In the genomic region with DNA sequence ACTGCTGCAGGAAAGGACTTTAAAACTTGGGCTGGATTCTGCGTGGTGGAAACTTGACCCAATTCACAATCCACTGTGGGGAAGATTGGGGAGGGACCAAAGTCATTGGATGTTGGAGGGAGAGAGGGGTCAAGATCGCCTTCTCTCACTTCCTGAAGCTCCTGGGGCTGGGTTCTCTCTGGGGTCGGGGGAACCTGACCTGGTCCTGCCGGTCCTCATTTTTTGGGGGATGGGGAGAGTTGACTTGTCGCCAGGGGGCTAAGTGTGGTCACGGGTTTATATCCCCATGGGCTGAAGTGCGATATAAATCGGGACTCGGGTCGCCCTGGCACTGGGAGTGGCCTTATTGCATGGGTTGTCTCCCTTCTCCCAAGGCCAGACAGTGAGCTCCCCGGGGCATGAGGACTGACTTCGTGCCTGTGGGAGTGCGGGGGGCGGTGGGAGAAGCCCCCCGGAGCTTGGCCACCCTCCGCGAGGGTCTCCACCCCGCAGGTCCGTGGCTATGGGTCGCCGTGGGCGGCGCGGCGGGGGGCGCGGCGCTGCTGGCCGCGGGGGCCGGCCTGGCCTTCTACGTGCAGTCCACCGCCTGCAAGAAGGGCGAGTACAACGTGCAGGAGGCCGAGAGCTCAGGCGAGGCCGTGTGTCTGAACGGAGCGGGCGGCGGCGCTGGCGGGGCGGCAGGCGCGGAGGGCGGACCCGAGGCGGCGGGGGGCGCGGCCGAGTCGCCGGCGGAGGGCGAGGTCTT, we compare ENCODE assay signal across 8 cellular contexts. TPM values are rescaled to one million over a fixed set of nuclear protein-coding genes. Genes with fewer than 3 reads are reported as not detected.
DNase-seq lines count a peak whose midpoint lies in the region; ATAC-seq and TF ChIP-seq lines count a peak whose summit lies in the region.
"Had no signal": no experiment of that assay in that cellular context is flagged by ENCODE, and none has a peak within 500 bp of the region (broad histone marks: within the 10 kb centered on the region; RNA-seq: fewer than 3 reads in every experiment).

No MANE protein-coding gene starts in this region.

- H2AFZ ChIP-seq in trophoblast cell (ENCODE audit: insufficient read depth, low read length, poor library complexity), result no peak overlapping the region

- no peaks in the 10 kb centered on the region for H3K79me1 ChIP-seq in trophoblast cell (ENCODE audit: low read length)

- H3K14ac ChIP-seq in trophoblast cell (ENCODE audit: low read length), result no peak overlapping the region

- H3K18ac ChIP-seq in trophoblast cell (ENCODE audit: low read length), result no peak overlapping the region

- TF ChIP-seq POLR2A in esophagus muscularis mucosa (IDR thresholded peaks at IDR 0.05; ENCODE audit: low read depth), result no peak

- no peak overlapping the region for H4K91ac ChIP-seq in trophoblast cell (ENCODE audit: low read depth, low read length)

- no peak overlapping the region for H4K12ac ChIP-seq in trophoblast cell (ENCODE audit: low read depth, low read length)

- no peaks in the 10 kb centered on the region for H3K79me2 ChIP-seq in trophoblast cell (ENCODE audit: control insufficient read depth, insufficient read depth, low read length, poor library complexity)

- no peak overlapping the region for H3K23ac ChIP-seq in trophoblast cell (ENCODE audit: low read length)

- TF ChIP-seq EP300 in esophagus muscularis mucosa (IDR thresholded peaks at IDR 0.05), result no peak

- H3K9ac ChIP-seq in trophoblast cell (ENCODE audit: low read length), result no peak overlapping the region

- no peaks in the 10 kb centered on the region for H3K36me3 ChIP-seq in esophagus muscularis mucosa
- H3K36me3 ChIP-seq in trophoblast cell (ENCODE audit: control insufficient read depth in 1 of 2, insufficient read depth in 2 of 2, low read length in 2 of 2), result no peaks in the 10 kb centered on the region

- H3K27ac ChIP-seq in esophagus muscularis mucosa (replicated peaks in 1 of 4) (no peak overlapping the region), trophoblast cell (ENCODE audit: low read depth, low read length) (no peak overlapping the region), RWPE1 (no peak overlapping the region)

- H3K4me3 ChIP-seq in GM08714 (ENCODE audit: low read length) (peak overlapping the region; percentile 42; the same call in 1 of the 2 replicates), esophagus muscularis mucosa (peak overlapping the region; percentile 25 to 47 (median 34)), trophoblast cell (ENCODE audit: low read depth, low read length) (no peak overlapping the region)

- no peak for ATAC-seq in HG03025 (IDR thresholded peaks at IDR 0.05; ENCODE audit: low FRiP score, unreplicated experiment)

- no peak overlapping the region for H2AK5ac ChIP-seq in trophoblast cell (ENCODE audit: low read length)

- H2BK120ac ChIP-seq in trophoblast cell (ENCODE audit: insufficient read depth, low read length, poor library complexity), result no peak overlapping the region

- no peak overlapping the region for H3K4ac ChIP-seq in trophoblast cell (ENCODE audit: low read depth, low read length)

- intact Hi-C loops in esophagus muscularis mucosa (cut with DNase I), result no loop called here

- peaks cover 12 to 93% (median 60%) of the 10 kb centered on the region in 4 donors for H3K27me3 ChIP-seq in esophagus muscularis mucosa
- peaks cover 58% of the 10 kb centered on the region for H3K27me3 ChIP-seq in trophoblast cell (ENCODE audit: insufficient read depth, low read length)

- peaks cover 24 to 53% (median 49%) of the 10 kb centered on the region in 4 donors for H3K4me1 ChIP-seq in esophagus muscularis mucosa
- H3K4me1 ChIP-seq in trophoblast cell (ENCODE audit: control insufficient read depth in 1 of 2, insufficient read depth in 2 of 2, low read length in 2 of 2), result peaks cover 9 to 26% of the 10 kb centered on the region in 2 experiments

- H2BK12ac ChIP-seq in trophoblast cell (ENCODE audit: low read length), result no peak overlapping the region

- WGBS in esophagus muscularis mucosa, result 9% methylated on average over 15 of the region's 58 CpGs
- no CpG with 5 or more reads among the region's 58 CpGs for whole genome bisulfite sequencing in trophoblast cell (ENCODE audit: extremely low coverage, insufficient coverage, insufficient read length)

- peak overlapping the region; percentile 19 for H3K4me2 ChIP-seq in trophoblast cell (ENCODE audit: low read length)

- DNase-seq in NCI-H69 (lab: John Stamatoyannopoulos, UW) (peak; percentile 20), esophagus muscularis mucosa (ENCODE audit: extremely low spot score) (no peak), trophoblast cell (no peak), nucleus accumbens (lab: John Stamatoyannopoulos, UW) (no peak), RWPE1 (ENCODE audit: low spot score) (no peak)
- DNase-seq: NCI-H524 treated with DMSO at 0.1 percent for 48 hours had no signal

- CTCF ChIA-PET in RWPE1 (lab: Yijun Ruan, JAX), result no interaction called here

- no peak overlapping the region for H4K8ac ChIP-seq in trophoblast cell (ENCODE audit: low read depth, low read length)

- POLR2A ChIA-PET in RWPE1 (lab: Yijun Ruan, JAX; ENCODE audit: low non-redundant PET), result no interaction called here

- no peak overlapping the region for H2BK5ac ChIP-seq in trophoblast cell (ENCODE audit: low read depth, low read length, poor library complexity)

- no peak for TF ChIP-seq CTCF in esophagus muscularis mucosa (IDR thresholded peaks at IDR 0.05)
- no peak for TF ChIP-seq CTCF in RWPE1 (conservative IDR thresholded peaks at IDR 0.05; ENCODE audit: low read depth)

- H3K9me3 ChIP-seq in esophagus muscularis mucosa, result no peaks in the 10 kb centered on the region
- peaks cover 37% of the 10 kb centered on the region for H3K9me3 ChIP-seq in trophoblast cell (ENCODE audit: insufficient read depth, low read depth, low read length)

RNA-seq across cellular contexts. Expression of gene ICAM5, which starts 6.3 kb away (rescaled TPM):
- total RNA-seq in esophagus muscularis mucosa, result under 1 TPM; 0.23 to 0.45 (median 0.37) TPM
- polyA plus RNA-seq in trophoblast cell (2013), result 0.15 and 0.17 TPM in 2 replicates

RNA-seq across cellular contexts. Expression of gene ICAM4, which starts 9.3 kb away (rescaled TPM):
- total RNA-seq in esophagus muscularis mucosa, result under 1 TPM in 3 of 4 donors, not detected in 1; 0.29 to 0.78 (median 0.66) TPM
- 0.03 and 0.07 TPM in 2 replicates for polyA plus RNA-seq in trophoblast cell (2013)

RNA-seq across cellular contexts. Expression of gene ZGLP1, which starts 13.6 kb away (rescaled TPM):
- total RNA-seq in esophagus muscularis mucosa, result 1 to 10 TPM in 3 of 4 donors, under 1 TPM in 1; 0.58 to 1.2 (median 1.2) TPM
- 1.8 and 1.9 TPM in 2 replicates for polyA plus RNA-seq in trophoblast cell (2013)

RNA-seq across cellular contexts. Expression of gene FDX2, which starts 19.8 kb away (rescaled TPM):
- total RNA-seq in esophagus muscularis mucosa, result 10 to 100 TPM; 16.6 to 29.6 (median 26.5) TPM
- 11.9 and 12.2 TPM in 2 replicates for polyA plus RNA-seq in trophoblast cell (2013)

RNA-seq across cellular contexts. Expression of gene ICAM1, which starts 25.1 kb away (rescaled TPM):
- 10 to 100 TPM; 15.8 to 63.5 (median 18.4) TPM for total RNA-seq in esophagus muscularis mucosa
- 1.5 and 1.7 TPM in 2 replicates for polyA plus RNA-seq in trophoblast cell (2013)
